8 cellular contexts compared by ENCODE assay signal in genomic region chr11:110173775-110174644, GRCh38.
DNase-seq lines count a peak whose midpoint lies in the region; ATAC-seq and TF ChIP-seq lines count a peak whose summit lies in the region.

No MANE protein-coding gene starts in this region.

- peaks cover 40% of the 10 kb centered on the region for H3K4me1 ChIP-seq in ES-I3 (ENCODE audit: insufficient read depth, low read length)
- H3K4me1 ChIP-seq in prostate gland (replicated peaks) = no peaks in the 10 kb centered on the region

- no peaks in the 10 kb centered on the region for H3K9me3 Mint-ChIP-seq in natural killer cell treated with Interleukin-12 subunit alpha and Interleukin-12 subunit beta and Interleukin-15 and Interleukin-18, amount 100 ng/mL, for 72 hours

- H3K9me3 ChIP-seq in ES-I3 (ENCODE audit: control insufficient read depth, insufficient read depth, low read length) (no peaks in the 10 kb centered on the region), prostate gland (no peaks in the 10 kb centered on the region)

- H3K4me3 Mint-ChIP-seq in natural killer cell treated with Interleukin-12 subunit alpha and Interleukin-12 subunit beta and Interleukin-15 and Interleukin-18, amount 100 ng/mL, for 72 hours = peak overlapping the region; percentile 12

- H3K27me3 ChIP-seq in prostate gland (replicated peaks; ENCODE audit: insufficient read depth) = no peaks in the 10 kb centered on the region

- H3K9ac ChIP-seq in ES-I3 (ENCODE audit: low read depth, low read length) = peak overlapping the region; percentile 28

- no peak for TF ChIP-seq POLR2A in prostate gland (IDR thresholded peaks at IDR 0.05)

- peaks cover 7 to 17% of the 10 kb centered on the region in 2 donors for H3K27me3 Mint-ChIP-seq in natural killer cell treated with Interleukin-12 subunit alpha and Interleukin-12 subunit beta and Interleukin-15 and Interleukin-18, amount 100 ng/mL, for 72 hours

- H3K27ac ChIP-seq in prostate gland = no peak overlapping the region

- peak; percentile 63 to 68 for ATAC-seq in natural killer cell treated with Interleukin-12 subunit alpha and Interleukin-12 subunit beta and Interleukin-15 and Interleukin-18, amount 100 ng/mL, for 72 hours

- peaks cover 6% of the 10 kb centered on the region in 2 donors for H3K4me1 Mint-ChIP-seq in natural killer cell treated with Interleukin-12 subunit alpha and Interleukin-12 subunit beta and Interleukin-15 and Interleukin-18, amount 100 ng/mL, for 72 hours (ENCODE audit: low read depth in 2 of 2)

- H3K36me3 Mint-ChIP-seq in natural killer cell treated with Interleukin-12 subunit alpha and Interleukin-12 subunit beta and Interleukin-15 and Interleukin-18, amount 100 ng/mL, for 72 hours = no peaks in the 10 kb centered on the region

- no peak overlapping the region for H3K27ac Mint-ChIP-seq in natural killer cell treated with Interleukin-12 subunit alpha and Interleukin-12 subunit beta and Interleukin-15 and Interleukin-18, amount 100 ng/mL, for 72 hours

- peak; percentile 92 for TF ChIP-seq CTCF in fibroblast of mammary gland (conservative IDR thresholded peaks at IDR 0.05; ENCODE audit: control insufficient read depth, insufficient read depth, low read depth, low read length)
- TF ChIP-seq CTCF in prostate gland (IDR thresholded peaks at IDR 0.05) = peak in 2 of 4 experiments; percentile 36 to 45

- H3K4me3 ChIP-seq in fibroblast of mammary gland (ENCODE audit: control insufficient read depth, low read depth, low read length) = no peak overlapping the region
- H3K4me3 ChIP-seq in prostate gland = no peak overlapping the region

- 28% methylated on average over 14 of the region's 14 CpGs for WGBS in prostate gland

- DNase-seq in HCEC 1CT (peak; percentile 30), NCI-H2227 treated with DMSO at 0.1 percent for 48 hours (lab: John Stamatoyannopoulos, UW) (peak; percentile 3), activated T-cell treated with anti-CD3 and anti-CD28 coated beads for 4 hours (peak; percentile 43), fibroblast of mammary gland (ENCODE audit: low read depth) (peak; percentile 83), prostate gland (ENCODE audit: low spot score) (no peak)
- DNase-seq in natural killer cell treated with Interleukin-12 subunit alpha and Interleukin-12 subunit beta and Interleukin-15 and Interleukin-18, amount 100 ng/mL, for 72 hours (ENCODE audit: low spot score) = no peak
- peak in 5 of 6 experiments; percentile 10 to 41 (median 21) for DNase-seq in stimulated activated naive CD4-positive, alpha-beta T cell (lab: John Stamatoyannopoulos, UW)

- H3K36me3 ChIP-seq in ES-I3 (ENCODE audit: insufficient read depth, low read length) (no peaks in the 10 kb centered on the region), prostate gland (no peaks in the 10 kb centered on the region)

- intact Hi-C loops in prostate gland (cut with DNase I) = no loop called here

Comparison
In these comparisons a context has a peak if more than half of its experiments do, and no peak if none do; other contexts are left out.
1. DNase-seq: peak in HCEC 1CT (single experiment), NCI-H2227 treated with DMSO at 0.1 percent for 48 hours (single experiment), activated T-cell treated with anti-CD3 and anti-CD28 coated beads for 4 hours (single experiment), fibroblast of mammary gland (single experiment) and stimulated activated naive CD4-positive, alpha-beta T cell (5 of 6); none in natural killer cell treated with Interleukin-12 subunit alpha and Interleukin-12 subunit beta and Interleukin-15 and Interleukin-18, amount 100 ng/mL, for 72 hours (single experiment) and prostate gland (single experiment).